24 cellular contexts compared by ENCODE assay signal in genomic region chr3:129540776-129541516, GRCh38. TPM values are rescaled to one million over a fixed set of nuclear protein-coding genes. Genes with fewer than 3 reads are reported as not detected.
DNase-seq lines count a peak whose midpoint lies in the region; ATAC-seq, FAIRE-seq and TF ChIP-seq lines count a peak whose summit lies in the region.
"Had no signal": no experiment of that assay in that cellular context is flagged by ENCODE, and none has a peak within 500 bp of the region (broad histone marks: within the 10 kb centered on the region; RNA-seq: fewer than 3 reads in every experiment).

No MANE protein-coding gene starts in this region.

- no peaks in the 10 kb centered on the region for H3K36me3 Mint-ChIP-seq in neural crest cell (ENCODE audit: low read depth)
- H3K36me3 Mint-ChIP-seq: CD4-positive, alpha-beta memory T cell had no signal

- H3K27me3 Mint-ChIP-seq in neural crest cell (ENCODE audit: low read depth) = no peaks in the 10 kb centered on the region
- H3K27me3 Mint-ChIP-seq: CD4-positive, alpha-beta memory T cell had no signal

- peaks cover 0 to 11% of the 10 kb centered on the region in 2 experiments; a peak in 3 of 5 replicates for H3K4me1 ChIP-seq in K562 (replicated peaks in 1 of 2; ENCODE audit: control insufficient read depth in 2 of 2, insufficient read depth in 2 of 2, low read length in 2 of 2)

- TF ChIP-seq POLR2A in K562 (conservative IDR thresholded peaks at IDR 0.05) = no peak

- H3K9me1 ChIP-seq in K562 (ENCODE audit: control insufficient read depth, insufficient read depth, low read length) = no peaks in the 10 kb centered on the region

- H3K27me3 ChIP-seq in K562 (ENCODE audit: control insufficient read depth in 2 of 2, insufficient read depth in 2 of 2, low read length in 2 of 2) = no peaks in the 10 kb centered on the region; a peak in 1 of 5 replicates

- H3K4me3 Mint-ChIP-seq in neural crest cell = no peak overlapping the region
- H3K4me3 Mint-ChIP-seq: CD4-positive, alpha-beta memory T cell; GM23338; H9; HFFc6 had no signal

- no peaks in the 10 kb centered on the region for H3K4me1 Mint-ChIP-seq in neural crest cell

- no peak overlapping the region for H3K27ac ChIP-seq in K562 (ENCODE audit: extremely low read depth, low read depth, low read length)

- in situ Hi-C loops in K562 (cut with MboI) = no loop called here

- FAIRE-seq in K562 (lab: Jason Lieb, UNC) = no peak
- FAIRE-seq: GM12891, GM18507 had no signal

- POLR2A ChIA-PET in K562 (lab: Yijun Ruan, JAX) = interaction anchor here (0.7 kb wide), 1 partner anchor 352 kb away, joined by 3 read pairs; no protein-coding TSS in a partner anchor

- no peaks in the 10 kb centered on the region for H3K36me3 ChIP-seq in K562 (ENCODE audit: control insufficient read depth, insufficient read depth, low read length)

- no peaks in the 10 kb centered on the region for H4K20me1 ChIP-seq in K562 (replicated peaks; ENCODE audit: control insufficient read depth, insufficient read depth, low read length)

- 24% methylated on average over 11 of the region's 11 CpGs for WGBS in K562 (ENCODE audit: insufficient coverage, low coverage, missing lambda C conversion rate)

- H3K79me2 ChIP-seq in K562 (ENCODE audit: control insufficient read depth, insufficient read depth, low read length) = no peaks in the 10 kb centered on the region

- CTCF ChIA-PET in K562 (lab: Yijun Ruan, JAX; ENCODE audit: low intra/inter-chr PET ratio) = no interaction called here

- no peaks in the 10 kb centered on the region for H3K9me3 Mint-ChIP-seq in neural crest cell
- H3K9me3 Mint-ChIP-seq: CD4-positive, alpha-beta memory T cell; GM23338; HFFc6 had no signal

- TF ChIP-seq CTCF in K562 (IDR thresholded peaks at IDR 0.05 in 2 of 3, conservative IDR thresholded peaks at IDR 0.05 in 1 of 3; ENCODE audit: insufficient read depth in 2 of 3, low read depth in 1 of 3, low read length in 3 of 3) (no peak), neural crest cell (conservative IDR thresholded peaks at IDR 0.05) (no peak)

- H3K27ac Mint-ChIP-seq in neural crest cell (ENCODE audit: unreplicated experiment) = peak overlapping the region; percentile 71
- H3K27ac Mint-ChIP-seq: CD4-positive, alpha-beta memory T cell; GM23338; H9; HFFc6 had no signal

- intact Hi-C loops in K562 (cut with micrococcal nuclease) = no loop called here

- H3K4me2 ChIP-seq in K562 (ENCODE audit: insufficient read depth, low read length) = no peak overlapping the region
- H3K4me2 ChIP-seq: GM23338 had no signal

- ATAC-seq in K562 = no peak
- no peak for ATAC-seq in HG03196 (IDR thresholded peaks at IDR 0.05; ENCODE audit: unreplicated experiment)
- ATAC-seq: GM23338 had no signal

- no peak for TF ChIP-seq EP300 in K562 (IDR thresholded peaks at IDR 0.05; ENCODE audit: low read length)

- H2AFZ ChIP-seq in K562 (ENCODE audit: low read depth, low read length) = no peak overlapping the region
- H2AFZ ChIP-seq: GM23338 had no signal

- no peak for TF ChIP-seq RAD21 in K562 (CRISPR knock-in tag; conservative IDR thresholded peaks at IDR 0.05 in 1 of 2, IDR thresholded peaks at IDR 0.05 in 1 of 2)

- H3K9ac ChIP-seq in K562 (ENCODE audit: insufficient read depth in 1 of 2, low read depth in 2 of 2, low read length in 2 of 2) = no peak overlapping the region

- H3K9me3 ChIP-seq in K562 (replicated peaks; ENCODE audit: control insufficient read depth, insufficient read depth, low read depth, low read length) = no peaks in the 10 kb centered on the region

- H3K4me3 ChIP-seq in K562 = no peak overlapping the region
- H3K4me3 ChIP-seq: GM23338 had no signal

- no TSS peak for BruUV-seq in K562 (replicated peaks; lab: Mats Ljungman, UMichigan)

- DNase-seq in NCI-H226 (peak; percentile 64), K562 (ENCODE audit: extremely low read depth in 1 of 4, low spot score in 3 of 4) (no peak), neural crest cell (ENCODE audit: low read depth, low spot score) (no peak), pons (ENCODE audit: low spot score) (no peak), NCI-H345 treated with DMSO at 0.1 percent for 48 hours (lab: John Stamatoyannopoulos, UW; ENCODE audit: unreplicated experiment) (no peak)
- DNase-seq: C1 segment of cervical spinal cord; Calu3; CD4-positive, alpha-beta memory T cell; COR-L47; DMS53; DMS79 treated with DMSO at 0.1 percent for 48 hours; GF-D8; H9; HFFc6 had no signal

TF ChIP-seq in K562, 482 proteins besides CTCF, POLR2A, EP300 and RAD21:
- TF ChIP-seq POLR2H (tag; IDR thresholded peaks at IDR 0.05; ENCODE audit: low read depth) = no peak
- TF ChIP-seq ZNF146 (CRISPR knock-in tag; IDR thresholded peaks at IDR 0.05; ENCODE audit: unreplicated experiment) = peak; percentile 92
- TF ChIP-seq CBX8 (IDR thresholded peaks at IDR 0.05; ENCODE audit: borderline replicate concordance, extremely low read depth, low read depth, low read length, poor library complexity, severe bottlenecking) = no peak
- no peak for TF ChIP-seq GABPB2 (CRISPR knock-in tag; conservative IDR thresholded peaks at IDR 0.05)
- peak; percentile 16 for TF ChIP-seq RBM25 (IDR thresholded peaks at IDR 0.05; ENCODE audit: low read depth, low read length, severe bottlenecking)
- TF ChIP-seq POLR2G (IDR thresholded peaks at IDR 0.05; ENCODE audit: low read depth, low read length) = no peak
- no peak for TF ChIP-seq SMARCB1 (IDR thresholded peaks at IDR 0.05; ENCODE audit: insufficient read length, low read depth)
- TF ChIP-seq, protein P1, sequence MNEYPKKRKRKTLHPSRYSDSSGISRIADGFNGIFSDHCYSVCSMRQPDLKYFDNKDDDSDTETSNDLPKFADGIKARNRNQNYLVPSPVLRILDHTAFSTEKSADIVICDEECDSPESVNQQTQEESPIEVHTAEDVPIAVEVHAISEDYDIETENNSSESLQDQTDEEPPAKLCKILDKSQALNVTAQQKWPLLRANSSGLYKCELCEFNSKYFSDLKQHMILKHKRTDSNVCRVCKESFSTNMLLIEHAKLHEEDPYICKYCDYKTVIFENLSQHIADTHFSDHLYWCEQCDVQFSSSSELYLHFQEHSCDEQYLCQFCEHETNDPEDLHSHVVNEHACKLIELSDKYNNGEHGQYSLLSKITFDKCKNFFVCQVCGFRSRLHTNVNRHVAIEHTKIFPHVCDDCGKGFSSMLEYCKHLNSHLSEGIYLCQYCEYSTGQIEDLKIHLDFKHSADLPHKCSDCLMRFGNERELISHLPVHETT (CRISPR knock-in tag; conservative IDR thresholded peaks at IDR 0.05 in 1 of 2, IDR thresholded peaks at IDR 0.05 in 1 of 2) = no peak

RNA-seq across cellular contexts. Expression of gene H1-8, which starts 2.0 kb away (rescaled TPM):
- not detected in 2 replicates for total RNA-seq in K562 (2011; cell fraction: chromatin; rRNA removed; ENCODE audit: low replicate concordance)
- total RNA-seq in K562 (2011; cell fraction: nucleolus; rRNA removed) = not detected in 2 replicates
- total RNA-seq in K562 (2011; cell fraction: nucleoplasm; rRNA removed) = not detected in 2 replicates
- total RNA-seq in K562 (2014; rRNA removed) (not detected in 2 replicates), K562 (2014; rRNA removed; fragmentation: Illumina TruSeq; extraction: Trizol) (not detected in 2 replicates), K562 (2015; rRNA removed; fragmentation: Illumina TruSeq; extraction: Trizol) (not detected in 2 replicates), K562 (2021) (not detected in 2 replicates), neural crest cell (not detected in 2 replicates)
- polyA plus RNA-seq in K562 (2011; rRNA removed) (not detected in 2 replicates), K562 (2014; fragmentation: Illumina TruSeq; extraction: Trizol) (not detected in 2 replicates), K562 (2014; fragmentation: Nextera tagmentation; extraction: Ambion mirVana) (not detected), K562 (2014; rRNA removed) (not detected in 2 replicates)
- polyA plus RNA-seq in K562 (2011; cell fraction: cytosol; rRNA removed) = not detected in 2 replicates
- polyA plus RNA-seq in K562 (2011; cell fraction: nucleus; rRNA removed) = not detected in 2 replicates
- polyA plus RNA-seq in K562 (2012) = not detected in 2 replicates
- not detected in 2 replicates for polyA minus RNA-seq in K562 (2011; rRNA and poly(A)+ RNA removed)
- polyA minus RNA-seq in K562 (2011; cell fraction: cytosol; rRNA and poly(A)+ RNA removed) = not detected in 2 replicates
- polyA minus RNA-seq in K562 (2011; cell fraction: nucleus; rRNA and poly(A)+ RNA removed) = not detected in 2 replicates
- total RNA-seq: A172; A673; Calu3; CD4-positive, alpha-beta memory T cell; Daoy; G401; GM23338; H4; H9; HFFc6 had no signal
- polyA plus RNA-seq: BJ; CD4-positive, alpha-beta memory T cell; GM23338 had no signal

RNA-seq across cellular contexts. Expression of gene RHO, which starts 12.5 kb away (rescaled TPM):
- not detected in 2 replicates for total RNA-seq in K562 (2011; cell fraction: chromatin; rRNA removed; ENCODE audit: low replicate concordance)
- not detected in 2 replicates for total RNA-seq in K562 (2011; cell fraction: nucleolus; rRNA removed)
- not detected in 2 replicates for total RNA-seq in K562 (2011; cell fraction: nucleoplasm; rRNA removed)
- total RNA-seq in K562 (2014; rRNA removed) (not detected in 2 replicates), K562 (2014; rRNA removed; fragmentation: Illumina TruSeq; extraction: Trizol) (not detected in 2 replicates), K562 (2015; rRNA removed; fragmentation: Illumina TruSeq; extraction: Trizol) (not detected in 2 replicates), K562 (2021) (not detected in 2 replicates), neural crest cell (not detected in 2 replicates)
- polyA plus RNA-seq in K562 (2011; rRNA removed) (not detected in 2 replicates), K562 (2014; fragmentation: Illumina TruSeq; extraction: Trizol) (not detected in 2 replicates), K562 (2014; fragmentation: Nextera tagmentation; extraction: Ambion mirVana) (not detected), K562 (2014; rRNA removed) (not detected in 2 replicates)
- polyA plus RNA-seq in K562 (2011; cell fraction: cytosol; rRNA removed) = not detected in 2 replicates
- not detected in 2 replicates for polyA plus RNA-seq in K562 (2011; cell fraction: nucleus; rRNA removed)
- polyA plus RNA-seq in K562 (2012) = not detected in 2 replicates
- polyA minus RNA-seq in K562 (2011; rRNA and poly(A)+ RNA removed) = 0.06 TPM in 1 of 2 replicates, not detected in the other
- not detected in 2 replicates for polyA minus RNA-seq in K562 (2011; cell fraction: cytosol; rRNA and poly(A)+ RNA removed)
- polyA minus RNA-seq in K562 (2011; cell fraction: nucleus; rRNA and poly(A)+ RNA removed) = not detected in 2 replicates
- total RNA-seq: A172; A673; Calu3; CD4-positive, alpha-beta memory T cell; Daoy; G401; GM23338; H4; H9; HFFc6 had no signal
- polyA plus RNA-seq: BJ; CD4-positive, alpha-beta memory T cell; GM23338 had no signal
